8 cellular contexts compared by ENCODE assay signal in genomic region chr10:110008518-110009339, GRCh38. TPM values are rescaled to one million over a fixed set of nuclear protein-coding genes. Genes with fewer than 3 reads are reported as not detected.
DNase-seq lines count a peak whose midpoint lies in the region; ATAC-seq and TF ChIP-seq lines count a peak whose summit lies in the region.

No MANE protein-coding gene starts in this region.

- H3K27me3 Mint-ChIP-seq in stimulated activated naive CD8-positive, alpha-beta T cell treated with anti-CD3 and anti-CD28 coated beads, Interleukin-15, amount 100 ng/mL, for 72 hours: no peaks in the 10 kb centered on the region

- no CpG with 5 or more reads among the region's 30 CpGs for WGBS in mesendoderm (ENCODE audit: extremely low coverage, insufficient coverage, low lambda C conversion rate)

- no peaks in the 10 kb centered on the region; the same call in 1 of the 2 replicates for H4K20me1 ChIP-seq in Karpas-422 (ENCODE audit: insufficient read depth, low read depth, low read length)

- peaks cover 3% of the 10 kb centered on the region for H3K79me1 ChIP-seq in mesendoderm (ENCODE audit: low read length)

- no peaks in the 10 kb centered on the region for H3K9me3 Mint-ChIP-seq in stimulated activated naive CD8-positive, alpha-beta T cell treated with anti-CD3 and anti-CD28 coated beads, Interleukin-15, amount 100 ng/mL, for 72 hours

- H3K9me2 ChIP-seq in Karpas-422 (replicated peaks; ENCODE audit: insufficient read depth, low read length): no peaks in the 10 kb centered on the region

- peak overlapping the region; percentile 94 to 99 for H3K27ac Mint-ChIP-seq in stimulated activated naive CD8-positive, alpha-beta T cell treated with anti-CD3 and anti-CD28 coated beads, Interleukin-15, amount 100 ng/mL, for 72 hours

- H3K79me2 ChIP-seq in Karpas-422 (ENCODE audit: low read length) (no peaks in the 10 kb centered on the region), mesendoderm (ENCODE audit: control insufficient read depth, insufficient read depth, low read length) (peaks cover 23% of the 10 kb centered on the region)

- H3K4me1 ChIP-seq in Karpas-422 (ENCODE audit: low read length) (peaks cover 27% of the 10 kb centered on the region), mesendoderm (ENCODE audit: control insufficient read depth, low read depth, low read length) (peaks cover 11% of the 10 kb centered on the region)

- H3K4me3 ChIP-seq in AG04450 (ENCODE audit: low read depth, low read length) (peak overlapping the region; percentile 77), Karpas-422 (ENCODE audit: low read length) (peak overlapping the region; percentile 93), mesendoderm (ENCODE audit: low read length) (peak overlapping the region; percentile 75)

- H3K4ac ChIP-seq in mesendoderm (ENCODE audit: low read depth, low read length): no peak overlapping the region

- no peak overlapping the region for H4K5ac ChIP-seq in mesendoderm (ENCODE audit: low read length)

- no peak overlapping the region for H3K23ac ChIP-seq in mesendoderm (ENCODE audit: low read length)

- ATAC-seq in GM19395 (IDR thresholded peaks at IDR 0.05; ENCODE audit: unreplicated experiment) (peak; percentile 23), HG03571 (IDR thresholded peaks at IDR 0.05; ENCODE audit: unreplicated experiment) (no peak)
- peak; percentile 24 for ATAC-seq in stimulated activated naive CD8-positive, alpha-beta T cell treated with anti-CD3 and anti-CD28 coated beads, Interleukin-15, amount 100 ng/mL, for 72 hours

- peak overlapping the region; percentile 78 for H3K9ac ChIP-seq in Karpas-422 (ENCODE audit: low read length)
- peak overlapping the region; percentile 83 for H3K9ac ChIP-seq in mesendoderm (ENCODE audit: low read length)

- no peak overlapping the region for H3K4me3 Mint-ChIP-seq in stimulated activated naive CD8-positive, alpha-beta T cell treated with anti-CD3 and anti-CD28 coated beads, Interleukin-15, amount 100 ng/mL, for 72 hours

- H2BK120ac ChIP-seq in mesendoderm (ENCODE audit: low read depth, low read length): no peak overlapping the region

- no peak overlapping the region for H2BK15ac ChIP-seq in mesendoderm (replicated peaks; ENCODE audit: low read depth)

- DNase-seq in AG04450 (ENCODE audit: low read depth, low spot score) (no peak), Karpas-422 (peak; percentile 57), dermis blood vessel endothelial cell (peak; percentile 39), mesendoderm (peak; percentile 64)
- peak; percentile 24 for DNase-seq in activated CD4-positive, alpha-beta T cell treated with anti-CD3 and anti-CD28 coated beads for 1 hour
- DNase-seq in stimulated activated naive CD8-positive, alpha-beta T cell treated with anti-CD3 and anti-CD28 coated beads, Interleukin-15, amount 100 ng/mL, for 72 hours: peak; percentile 42 to 47

- H3K27ac ChIP-seq in AG04450 (ENCODE audit: low read depth, low read length): no peak overlapping the region
- H3K27ac ChIP-seq in Karpas-422 (ENCODE audit: low read length): no peak overlapping the region
- H3K27ac ChIP-seq in mesendoderm (ENCODE audit: low read depth, low read length): peak overlapping the region; percentile 99

- peak overlapping the region; percentile 69 for H3K18ac ChIP-seq in mesendoderm (ENCODE audit: low read length)

- H2AFZ ChIP-seq in Karpas-422 (ENCODE audit: low read length): peak overlapping the region; percentile 99

- TF ChIP-seq CTCF in AG04450 (IDR thresholded peaks at IDR 0.05; ENCODE audit: low read depth, low read length): no peak

- H3K36me3 ChIP-seq in Karpas-422 (ENCODE audit: insufficient read depth, low read length) (no peaks in the 10 kb centered on the region), mesendoderm (ENCODE audit: control insufficient read depth, insufficient read depth, low read length) (no peaks in the 10 kb centered on the region)

- H3K4me1 Mint-ChIP-seq in stimulated activated naive CD8-positive, alpha-beta T cell treated with anti-CD3 and anti-CD28 coated beads, Interleukin-15, amount 100 ng/mL, for 72 hours: peaks cover 51% of the 10 kb centered on the region

- no peak overlapping the region for H4K8ac ChIP-seq in mesendoderm (ENCODE audit: low read depth, low read length)

- H3K27me3 ChIP-seq in AG04450 (ENCODE audit: control insufficient read depth, insufficient read depth, low read length) (no peaks in the 10 kb centered on the region), Karpas-422 (ENCODE audit: low read length) (no peaks in the 10 kb centered on the region), mesendoderm (ENCODE audit: insufficient read depth, low read length, poor library complexity) (no peaks in the 10 kb centered on the region)

- no peak overlapping the region for H2AK5ac ChIP-seq in mesendoderm (ENCODE audit: low read length)

- no peak overlapping the region for H2BK5ac ChIP-seq in mesendoderm (ENCODE audit: low read length)

- POLR2A ChIA-PET in AG04450 (lab: Yijun Ruan, JAX): interaction anchor here (0.7 to 2.0 kb wide), 4 partner anchors 42 to 125 kb away, joined by 3 to 13 read pairs (median 3); no protein-coding TSS in a partner anchor

- peak overlapping the region; percentile 87 for H3K4me2 ChIP-seq in Karpas-422 (ENCODE audit: low read depth, low read length, poor library complexity, severe bottlenecking)
- peak overlapping the region; percentile 51 for H3K4me2 ChIP-seq in mesendoderm (ENCODE audit: low read length)

- CTCF ChIA-PET in AG04450 (lab: Charles Lee): interaction anchor here (0.7 to 3.5 kb wide), 2 partner anchors 31 to 125 kb away, joined by 3 to 23 read pairs; no protein-coding TSS in a partner anchor

- H3K9me3 ChIP-seq in AG04450 (ENCODE audit: control insufficient read depth, insufficient read depth, low read length): no peaks in the 10 kb centered on the region; the same call in 1 of the 2 replicates
- no peaks in the 10 kb centered on the region for H3K9me3 ChIP-seq in Karpas-422 (ENCODE audit: low read length)

- peak overlapping the region; percentile 89 for H3K56ac ChIP-seq in mesendoderm (ENCODE audit: low read length)

RNA-seq across cellular contexts. Expression of gene ADD3, which starts 0.9 kb away (rescaled TPM):
- polyA plus RNA-seq in AG04450 (2011; rRNA removed): 161 and 192 TPM in 2 replicates
- 186 and 271 TPM in 2 replicates for polyA minus RNA-seq in AG04450 (2011; rRNA and poly(A)+ RNA removed)
- 15.4 and 16.5 TPM in 2 replicates for total RNA-seq in Karpas-422 (2014; rRNA removed; shearing (Covaris generic); ENCODE audit: low replicate concordance)
- total RNA-seq in dermis blood vessel endothelial cell: 401 and 433 TPM in 2 replicates
- polyA plus RNA-seq in mesendoderm (2013, experiment 1 of 2): 46.8 TPM
- 50.0 TPM for polyA plus RNA-seq in mesendoderm (2013, experiment 2 of 2)

Comparison
In these comparisons a context has a peak if more than half of its experiments do, and no peak if none do; other contexts are left out.
1. RNA of gene ADD3, which starts 0.9 kb away (total RNA-seq): 401 to 433 TPM in dermis blood vessel endothelial cell; 15.4 to 16.5 TPM in Karpas-422; every median in the first group is over 10 times any median in the second.
2. Peak in every context shown above with its lines, with median percentiles within 50 percentile points of each other: H3K4me3 ChIP-seq.